In genomic region chr10:117139581-117140524, GRCh38 we compare ENCODE assay signal across 4 cellular contexts.
A peak's percentile ranks its signal among the peaks of the same experiment; 100 is the strongest.
TF ChIP-seq lines count a peak whose summit lies in the region.

No MANE protein-coding gene starts in this region.

TF ChIP-seq in SK-N-SH, 30 proteins besides CTCF, POLR2A, EP300 and RAD21:
- TF ChIP-seq, protein P1, sequence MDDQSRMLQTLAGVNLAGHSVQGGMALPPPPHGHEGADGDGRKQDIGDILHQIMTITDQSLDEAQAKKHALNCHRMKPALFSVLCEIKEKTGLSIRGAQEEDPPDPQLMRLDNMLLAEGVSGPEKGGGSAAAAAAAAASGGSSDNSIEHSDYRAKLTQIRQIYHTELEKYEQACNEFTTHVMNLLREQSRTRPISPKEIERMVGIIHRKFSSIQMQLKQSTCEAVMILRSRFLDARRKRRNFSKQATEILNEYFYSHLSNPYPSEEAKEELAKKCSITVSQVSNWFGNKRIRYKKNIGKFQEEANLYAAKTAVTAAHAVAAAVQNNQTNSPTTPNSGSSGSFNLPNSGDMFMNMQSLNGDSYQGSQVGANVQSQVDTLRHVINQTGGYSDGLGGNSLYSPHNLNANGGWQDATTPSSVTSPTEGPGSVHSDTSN (IDR thresholded peaks at IDR 0.05) = no peak
- no peak for TF ChIP-seq TAF1 (IDR thresholded peaks at IDR 0.05; ENCODE audit: borderline replicate concordance, low read depth, low read length)
- no peak for TF ChIP-seq YY1 (IDR thresholded peaks at IDR 0.05; ENCODE audit: low read depth)
- TF ChIP-seq MEF2A (IDR thresholded peaks at IDR 0.05; ENCODE audit: borderline replicate concordance, low read depth) = no peak
- TF ChIP-seq NRF1 (IDR thresholded peaks at IDR 0.05; ENCODE audit: low read depth, low read length) = no peak
- no peak for TF ChIP-seq IRF3 (IDR thresholded peaks at IDR 0.05; ENCODE audit: low read depth, low read length)
- no peak for TF ChIP-seq USF1 (IDR thresholded peaks at IDR 0.05; ENCODE audit: borderline replicate concordance, low read depth)
- TF ChIP-seq ZBTB33 (IDR thresholded peaks at IDR 0.05; ENCODE audit: borderline replicate concordance, low read depth) = no peak

TF ChIP-seq in SK-N-SH treated with all-trans-retinoic acid at 6 μM for 48 hours, 23 proteins besides CTCF, POLR2A, EP300 and RAD21 (continues in another document):
- TF ChIP-seq BACH2 (CRISPR knock-in tag; IDR thresholded peaks at IDR 0.05; ENCODE audit: borderline replicate concordance) (no peak), TOX (CRISPR knock-in tag; IDR thresholded peaks at IDR 0.05; ENCODE audit: borderline replicate concordance) (no peak), PPARA (CRISPR knock-in tag; IDR thresholded peaks at IDR 0.05; ENCODE audit: borderline replicate concordance) (no peak), GLIS3 (CRISPR knock-in tag; IDR thresholded peaks at IDR 0.05) (no peak), CSDC2 (CRISPR knock-in tag; IDR thresholded peaks at IDR 0.05) (no peak), SNAI2 (CRISPR knock-in tag; IDR thresholded peaks at IDR 0.05) (no peak), ZNF565 (CRISPR knock-in tag; conservative IDR thresholded peaks at IDR 0.05; ENCODE audit: low read depth) (no peak), ZC3H10 (CRISPR knock-in tag; IDR thresholded peaks at IDR 0.05) (no peak), OSR1 (CRISPR knock-in tag; IDR thresholded peaks at IDR 0.05) (no peak), POU6F1 (CRISPR knock-in tag; IDR thresholded peaks at IDR 0.05; ENCODE audit: borderline replicate concordance, low read depth) (no peak), CSRNP3 (CRISPR knock-in tag; IDR thresholded peaks at IDR 0.05) (no peak), ARNTL (CRISPR knock-in tag; IDR thresholded peaks at IDR 0.05; ENCODE audit: borderline replicate concordance, low read depth) (no peak)
- TF ChIP-seq, protein P2, sequence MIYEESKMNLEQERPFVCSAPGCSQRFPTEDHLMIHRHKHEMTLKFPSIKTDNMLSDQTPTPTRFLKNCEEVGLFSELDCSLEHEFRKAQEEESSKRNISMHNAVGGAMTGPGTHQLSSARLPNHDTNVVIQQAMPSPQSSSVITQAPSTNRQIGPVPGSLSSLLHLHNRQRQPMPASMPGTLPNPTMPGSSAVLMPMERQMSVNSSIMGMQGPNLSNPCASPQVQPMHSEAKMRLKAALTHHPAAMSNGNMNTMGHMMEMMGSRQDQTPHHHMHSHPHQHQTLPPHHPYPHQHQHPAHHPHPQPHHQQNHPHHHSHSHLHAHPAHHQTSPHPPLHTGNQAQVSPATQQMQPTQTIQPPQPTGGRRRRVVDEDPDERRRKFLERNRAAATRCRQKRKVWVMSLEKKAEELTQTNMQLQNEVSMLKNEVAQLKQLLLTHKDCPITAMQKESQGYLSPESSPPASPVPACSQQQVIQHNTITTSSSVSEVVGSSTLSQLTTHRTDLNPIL (CRISPR knock-in tag; IDR thresholded peaks at IDR 0.05; ENCODE audit: low read depth) = no peak

TF ChIP-seq in endothelial cell of umbilical vein, 7 proteins besides CTCF, POLR2A, EP300 and RAD21:
- TF ChIP-seq EZH2 (IDR thresholded peaks at IDR 0.05; ENCODE audit: borderline replicate concordance, low read depth, low read length, severe bottlenecking) (peak; percentile 77), FOS (IDR thresholded peaks at IDR 0.05; ENCODE audit: borderline replicate concordance, insufficient read depth, low read length) (no peak)

TF ChIP-seq in neural cell, 6 proteins besides CTCF, POLR2A, EP300 and RAD21:
- TF ChIP-seq MXI1 (conservative IDR thresholded peaks at IDR 0.05; ENCODE audit: poor library complexity, severe bottlenecking) (no peak), POLR2AphosphoS5 (IDR thresholded peaks at IDR 0.05) (no peak), EZH2 (IDR thresholded peaks at IDR 0.05; ENCODE audit: borderline replicate concordance, insufficient read depth, low read length, poor library complexity, severe bottlenecking) (no peak), TAF1 (IDR thresholded peaks at IDR 0.05; ENCODE audit: low read depth) (no peak), SMC3 (conservative IDR thresholded peaks at IDR 0.05; ENCODE audit: poor library complexity) (no peak), REST (IDR thresholded peaks at IDR 0.05; ENCODE audit: borderline replicate concordance) (no peak)
